ENCODE assay signal across 1 cellular context in the genomic region with DNA sequence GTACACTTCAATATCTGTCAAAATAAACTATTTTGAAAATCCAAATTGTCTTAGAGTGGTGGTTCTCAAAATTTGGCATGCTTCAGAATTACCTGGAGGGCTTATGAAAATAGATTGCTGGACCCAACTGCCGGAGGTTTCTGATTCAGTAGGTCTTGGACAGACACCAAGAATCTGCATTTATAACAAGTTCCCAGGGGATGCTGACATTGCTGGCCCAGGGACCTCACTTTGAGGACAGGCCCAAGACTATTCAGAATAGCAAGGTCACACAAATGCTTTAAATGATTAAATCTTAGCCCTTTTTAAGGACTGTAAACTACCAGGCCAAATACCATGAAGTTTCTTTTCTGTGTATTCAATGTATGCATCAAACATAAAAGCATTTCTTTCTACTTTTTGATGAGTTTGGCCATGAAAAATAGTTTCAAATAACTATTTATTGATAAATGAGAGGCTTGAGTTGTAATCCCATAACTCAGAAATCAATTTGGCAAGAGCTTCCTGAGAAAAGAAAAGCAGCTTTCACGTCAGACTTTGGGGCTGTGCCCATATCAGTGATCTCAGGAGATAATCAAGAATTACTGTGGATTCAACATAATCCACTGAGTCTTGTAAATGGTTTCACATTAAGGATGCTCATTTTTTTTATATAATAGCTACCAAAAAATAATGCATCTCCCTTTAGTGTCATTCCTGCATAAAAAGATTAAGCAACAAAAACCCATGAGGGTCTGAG.
TF ChIP-seq lines count a peak whose summit lies in the region.

No MANE protein-coding gene starts in this region.

TF ChIP-seq in SK-N-SH, 30 proteins besides CTCF, POLR2A, EP300 and RAD21 (continued from another document):
- no peak for TF ChIP-seq IRF3 (IDR thresholded peaks at IDR 0.05; ENCODE audit: low read depth, low read length)
- no peak for TF ChIP-seq REST (IDR thresholded peaks at IDR 0.05; ENCODE audit: low read depth, low read length)
- no peak for TF ChIP-seq NFIC (IDR thresholded peaks at IDR 0.05; ENCODE audit: borderline replicate concordance)
- no peak for TF ChIP-seq TEAD4 (IDR thresholded peaks at IDR 0.05; ENCODE audit: borderline replicate concordance, insufficient read depth)
- no peak for TF ChIP-seq NRF1 (IDR thresholded peaks at IDR 0.05; ENCODE audit: low read depth, low read length)
- no peak for TF ChIP-seq ELF1 (IDR thresholded peaks at IDR 0.05)
- TF ChIP-seq RCOR1 (IDR thresholded peaks at IDR 0.05; ENCODE audit: low read length), result no peak
- no peak for TF ChIP-seq FOXJ3 (CRISPR knock-in tag; IDR thresholded peaks at IDR 0.05)
- TF ChIP-seq MEF2A (IDR thresholded peaks at IDR 0.05; ENCODE audit: borderline replicate concordance, low read depth), result no peak
- TF ChIP-seq CHD2 (IDR thresholded peaks at IDR 0.05; ENCODE audit: low read length, partially characterized antibody), result no peak
- TF ChIP-seq FOSL2 (IDR thresholded peaks at IDR 0.05; ENCODE audit: borderline replicate concordance, low read depth), result no peak
- no peak for TF ChIP-seq ZBTB33 (IDR thresholded peaks at IDR 0.05; ENCODE audit: borderline replicate concordance, low read depth)
- TF ChIP-seq MXI1 (IDR thresholded peaks at IDR 0.05; ENCODE audit: low read depth, low read length), result no peak
- TF ChIP-seq, protein P1, sequence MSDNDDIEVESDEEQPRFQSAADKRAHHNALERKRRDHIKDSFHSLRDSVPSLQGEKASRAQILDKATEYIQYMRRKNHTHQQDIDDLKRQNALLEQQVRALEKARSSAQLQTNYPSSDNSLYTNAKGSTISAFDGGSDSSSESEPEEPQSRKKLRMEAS (IDR thresholded peaks at IDR 0.05; ENCODE audit: low read depth), result no peak
- TF ChIP-seq GATA2 (CRISPR knock-in tag; IDR thresholded peaks at IDR 0.05), result no peak
- no peak for TF ChIP-seq SIN3A (IDR thresholded peaks at IDR 0.05; ENCODE audit: borderline replicate concordance, low read depth, low read length)
- TF ChIP-seq JUND (IDR thresholded peaks at IDR 0.05), result no peak
- no peak for TF ChIP-seq TCF12 (IDR thresholded peaks at IDR 0.05)
TF ChIP-seq in SK-N-SH: peak in this region for 0.
